1 cellular context compared by ENCODE assay signal in the genomic region with DNA sequence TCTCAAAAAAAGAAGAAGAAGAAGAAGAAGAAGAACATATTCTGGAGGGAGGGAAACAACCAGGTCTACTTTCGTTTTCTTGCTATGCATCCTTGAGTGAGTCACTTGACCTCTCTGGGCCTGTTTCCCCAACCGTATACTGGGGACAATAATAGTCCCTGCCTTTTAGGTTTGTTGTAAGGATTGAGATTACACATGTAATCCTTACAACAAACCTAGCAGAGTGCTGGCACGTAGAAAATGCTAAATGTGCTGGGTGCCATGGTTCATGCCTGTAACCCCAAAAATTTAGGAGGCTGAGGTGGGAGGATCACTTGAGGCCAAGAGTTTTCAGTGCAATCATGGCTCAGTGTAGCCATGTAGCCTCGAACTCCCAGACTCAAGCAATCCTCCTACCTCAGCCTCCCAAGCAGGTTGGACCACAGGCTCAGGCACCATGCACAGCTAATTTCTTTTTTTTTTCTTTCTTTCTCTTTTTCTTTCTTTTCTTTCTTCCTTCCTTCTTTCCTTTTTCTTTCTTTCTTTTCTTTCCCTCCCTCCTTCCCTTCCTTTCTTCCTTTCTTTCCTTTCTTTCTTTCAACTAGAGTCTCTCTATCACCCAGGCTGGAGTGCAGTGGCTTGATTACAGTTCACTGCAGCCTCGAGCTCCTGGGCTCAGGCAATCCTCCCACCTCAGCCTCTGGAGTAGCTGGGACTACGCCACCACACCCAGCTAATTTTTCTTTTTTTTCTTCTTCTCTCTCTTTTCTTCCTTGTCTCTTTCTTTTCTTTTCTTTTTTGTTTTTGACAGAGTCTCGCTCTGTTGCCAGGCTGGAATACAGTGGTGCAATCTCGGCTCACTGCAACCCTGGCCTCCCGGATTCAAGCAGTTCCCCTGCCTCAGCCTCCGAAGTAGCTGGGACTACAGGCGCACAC.
TF ChIP-seq lines count a peak whose summit lies in the region.

No MANE protein-coding gene starts in this region.

TF ChIP-seq in H1, 55 proteins besides CTCF, POLR2A, EP300 and RAD21:
- TF ChIP-seq POLR2AphosphoS5 (IDR thresholded peaks at IDR 0.05; ENCODE audit: low read depth, low read length), result no peak; the same call in 1 of the 2 replicates
- TF ChIP-seq CTBP2 (IDR thresholded peaks at IDR 0.05; ENCODE audit: borderline replicate concordance, insufficient read depth, insufficient read length, low read length), result no peak
- no peak for TF ChIP-seq TAF1 (IDR thresholded peaks at IDR 0.05; ENCODE audit: low read depth, low read length)
